In genomic region chr10:44466236-44466635, GRCh38 we compare ENCODE assay signal across 18 cellular contexts.
"Had no signal": no experiment of that assay in that cellular context is flagged by ENCODE, and none has a peak within 500 bp of the region (broad histone marks: within the 10 kb centered on the region; RNA-seq: fewer than 3 reads in every experiment).

No MANE protein-coding gene starts in this region.

- H3K4me3 Mint-ChIP-seq: activated CD4-positive, alpha-beta T cell treated with anti-CD3 and anti-CD28 coated beads, Interleukin-2, amount 10 ng/mL, durations not matched to agents 24 days and 14 days; activated CD8-positive, alpha-beta T cell treated with anti-CD3 and anti-CD28 coated beads for 36 hours; activated naive CD8-positive, alpha-beta T cell treated with anti-CD3 and anti-CD28 coated beads, Interleukin-2, amount 10 ng/mL, durations not matched to agents 7 days and 5 days; effector memory CD8-positive, alpha-beta T cell; nephron; stimulated activated naive B cell treated with anti-CD40 and anti-IgM and Interleukin-4, amounts not matched to agents 10 μg/mL and 1 μg/mL and 100 μg/mL, for 72 hours had no signal

- H3K27ac Mint-ChIP-seq: activated CD4-positive, alpha-beta T cell treated with anti-CD3 and anti-CD28 coated beads, Interleukin-2, amount 10 ng/mL, durations not matched to agents 24 days and 14 days; activated CD8-positive, alpha-beta T cell treated with anti-CD3 and anti-CD28 coated beads for 36 hours; activated naive CD8-positive, alpha-beta T cell treated with anti-CD3 and anti-CD28 coated beads, Interleukin-2, amount 10 ng/mL, durations not matched to agents 7 days and 5 days; activated T-helper 2 cell treated with anti-CD3 and anti-CD28 coated beads, Interferon-gamma antibody, Interleukin-2, Interleukin-4, amounts not matched to agents 10 μg/mL and 5 μg/mL and 100 μg/mL, durations not matched to agents 14 hours and 24 hours and 36 hours; effector memory CD8-positive, alpha-beta T cell; stimulated activated naive B cell treated with anti-CD40 and anti-IgM and Interleukin-4, amounts not matched to agents 10 μg/mL and 1 μg/mL and 100 μg/mL, for 72 hours had no signal

- H3K4me1 Mint-ChIP-seq: activated CD4-positive, alpha-beta T cell treated with anti-CD3 and anti-CD28 coated beads, Interleukin-2, amount 10 ng/mL, durations not matched to agents 24 days and 14 days; activated naive CD8-positive, alpha-beta T cell treated with anti-CD3 and anti-CD28 coated beads, Interleukin-2, amount 10 ng/mL, durations not matched to agents 7 days and 5 days; stimulated activated naive B cell treated with anti-CD40 and anti-IgM and Interleukin-4, amounts not matched to agents 10 μg/mL and 1 μg/mL and 100 μg/mL, for 72 hours had no signal

- H3K36me3 Mint-ChIP-seq: activated naive CD8-positive, alpha-beta T cell treated with anti-CD3 and anti-CD28 coated beads, Interleukin-2, amount 10 ng/mL, durations not matched to agents 7 days and 5 days; stimulated activated naive B cell treated with anti-CD40 and anti-IgM and Interleukin-4, amounts not matched to agents 10 μg/mL and 1 μg/mL and 100 μg/mL, for 72 hours had no signal

- H3K9me3 Mint-ChIP-seq: activated CD4-positive, alpha-beta T cell treated with anti-CD3 and anti-CD28 coated beads, Interleukin-2, amount 10 ng/mL, durations not matched to agents 24 days and 14 days; activated CD8-positive, alpha-beta T cell treated with anti-CD3 and anti-CD28 coated beads for 36 hours; activated naive CD8-positive, alpha-beta T cell treated with anti-CD3 and anti-CD28 coated beads, Interleukin-2, amount 10 ng/mL, durations not matched to agents 7 days and 5 days; activated T-helper 2 cell treated with anti-CD3 and anti-CD28 coated beads, Interferon-gamma antibody, Interleukin-2, Interleukin-4, amounts not matched to agents 10 μg/mL and 5 μg/mL and 100 μg/mL, durations not matched to agents 14 hours and 24 hours and 36 hours; nephron had no signal

- H3K27me3 Mint-ChIP-seq: activated naive CD8-positive, alpha-beta T cell treated with anti-CD3 and anti-CD28 coated beads, Interleukin-2, amount 10 ng/mL, durations not matched to agents 7 days and 5 days had no signal

- DNase-seq: activated CD8-positive, alpha-beta T cell treated with anti-CD3 and anti-CD28 coated beads for 36 hours; activated naive CD4-positive, alpha-beta T cell treated with Interleukin-2 at 50 U/mL for 16 hours; activated naive CD8-positive, alpha-beta T cell treated with anti-CD3 and anti-CD28 coated beads, Interleukin-2, amount 10 ng/mL, durations not matched to agents 7 days and 5 days; activated T-cell treated with anti-CD3 and anti-CD28 coated beads, Interleukin-2, amount 50 U/mL, for 1 hour; dermis blood vessel endothelial cell; effector memory CD8-positive, alpha-beta T cell; gastrocnemius medialis; left lung; midbrain; nucleus accumbens; retina; spleen; stimulated activated naive B cell treated with anti-CD40 and anti-IgM and Interleukin-4, amounts not matched to agents 10 μg/mL and 1 μg/mL and 100 μg/mL, for 72 hours; upper lobe of left lung had no signal

- H3K4me3 ChIP-seq: gastrocnemius medialis, left lung, spleen, thoracic aorta, upper lobe of left lung had no signal
